Comparison of ENCODE assay signal across 8 cellular contexts in the genomic region with DNA sequence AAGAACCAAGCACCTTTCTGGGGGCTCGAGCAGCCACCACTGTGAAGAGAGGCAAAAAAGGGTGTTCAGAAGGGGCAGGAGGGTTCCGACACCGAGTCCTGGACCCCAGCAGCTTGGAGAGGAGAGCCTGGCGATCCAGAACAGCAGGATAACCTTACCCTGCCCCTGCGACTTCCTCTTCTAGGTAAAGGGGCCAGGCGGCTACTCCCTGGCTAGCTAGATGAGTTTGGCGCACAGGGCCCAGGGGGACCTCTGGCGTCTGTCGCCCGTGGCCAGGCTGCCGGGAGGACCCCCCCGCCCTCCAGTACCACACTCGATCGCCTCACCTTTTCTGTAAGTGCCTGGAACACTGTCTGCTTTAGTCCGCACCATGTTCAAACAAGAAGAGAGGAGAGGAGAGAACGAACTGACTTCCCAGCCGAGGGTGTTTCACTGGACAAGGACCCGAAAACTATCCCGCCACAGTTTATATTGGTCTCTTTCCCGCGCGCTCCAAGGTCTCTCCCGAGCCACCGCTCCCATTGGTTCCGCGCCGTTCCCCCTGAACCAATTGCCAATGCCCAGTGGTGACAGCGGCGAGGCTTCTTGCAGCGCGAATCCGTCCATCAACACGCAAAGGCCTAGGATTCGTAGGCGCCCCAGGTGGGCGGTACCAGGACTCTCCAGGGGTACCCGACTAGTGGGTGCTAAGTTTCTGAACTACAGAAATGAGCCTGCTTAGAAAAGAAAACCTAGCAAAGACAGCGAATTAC. TPM values are rescaled to one million over a fixed set of nuclear protein-coding genes. Genes with fewer than 3 reads are reported as not detected.
DNase-seq lines count a peak whose midpoint lies in the region; ATAC-seq and TF ChIP-seq lines count a peak whose summit lies in the region.

A gene with protein sequence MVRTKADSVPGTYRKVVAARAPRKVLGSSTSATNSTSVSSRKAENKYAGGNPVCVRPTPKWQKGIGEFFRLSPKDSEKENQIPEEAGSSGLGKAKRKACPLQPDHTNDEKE (minus strand): TSS at position 442 of the 752 bp plus-strand sequence. CDS start 70 bp downstream, at position 372.

- peak; percentile 94 for ATAC-seq in GM18505 (IDR thresholded peaks at IDR 0.05; ENCODE audit: unreplicated experiment)
- ATAC-seq in HG02970 (IDR thresholded peaks at IDR 0.05; ENCODE audit: low FRiP score, unreplicated experiment) = peak; percentile 92
- peak; percentile 99 to 100 (median 100) for ATAC-seq in psoas muscle

- H3K4me1 ChIP-seq in right atrium auricular region (peaks cover 0 to 13% of the 10 kb centered on the region in 2 donors), psoas muscle (peaks cover 7% of the 10 kb centered on the region), uterus (no peaks in the 10 kb centered on the region)

- H3K4me3 ChIP-seq in right atrium auricular region (peak within 1 kb of the TSS; percentile 44 to 58), psoas muscle (peak within 1 kb of the TSS; percentile 65), uterus (peak within 1 kb of the TSS; percentile 40 to 45)

- H3K27me3 ChIP-seq in right atrium auricular region (no peaks in the 10 kb centered on the region), psoas muscle (ENCODE audit: insufficient read depth in 3 of 3, low read length in 2 of 3) (no peaks in the 10 kb centered on the region), uterus (no peaks in the 10 kb centered on the region)

- H3K27ac ChIP-seq in right atrium auricular region (no peak within 1 kb of the TSS), psoas muscle (no peak within 1 kb of the TSS), uterus (no peak within 1 kb of the TSS)

- no peaks in the 10 kb centered on the region for H3K9me3 ChIP-seq in right atrium auricular region
- H3K9me3 ChIP-seq in psoas muscle = no peaks in the 10 kb centered on the region
- H3K9me3 ChIP-seq in uterus = no peaks in the 10 kb centered on the region

- TF ChIP-seq CTCF in right atrium auricular region (IDR thresholded peaks at IDR 0.05) = no peak
- TF ChIP-seq CTCF in psoas muscle (IDR thresholded peaks at IDR 0.05) = no peak
- no peak for TF ChIP-seq CTCF in uterus (IDR thresholded peaks at IDR 0.05)

- H3K36me3 ChIP-seq in right atrium auricular region = no peaks in the 10 kb centered on the region
- no peaks in the 10 kb centered on the region for H3K36me3 ChIP-seq in psoas muscle (ENCODE audit: insufficient read depth in 1 of 2, low read depth in 1 of 2)
- H3K36me3 ChIP-seq in uterus = no peaks in the 10 kb centered on the region

- DNase-seq in NCI-H187 treated with DMSO at 0.1 percent for 48 hours (lab: John Stamatoyannopoulos, UW) (peak; percentile 11), T-helper 2 cell (peak; percentile 80 to 99 (median 90)), anterior cingulate cortex (lab: John Stamatoyannopoulos, UW) (peak; percentile 16 to 91 (median 84)), right atrium auricular region (ENCODE audit: low spot score) (peak; percentile 96), psoas muscle (peak; percentile 94 to 96), uterus (peak; percentile 92 to 93)

- peak; percentile 80 for TF ChIP-seq POLR2A in GM18505 (IDR thresholded peaks at IDR 0.05; ENCODE audit: borderline replicate concordance, extremely low read depth, insufficient read depth, insufficient read length)
- TF ChIP-seq POLR2A in uterus (IDR thresholded peaks at IDR 0.05) = no peak

- 0 to 1% (median 0%) methylated on average over 38 of the region's 38 CpGs for WGBS in psoas muscle, 3 donors

- intact Hi-C loops in psoas muscle (cut with DNase I) = no loop called here
- intact Hi-C loops in uterus (cut with DNase I; ENCODE audit: low total_unique reads) = no loop called here

RNA-seq across cellular contexts. Expression of the gene that starts here (rescaled TPM):
- total RNA-seq in right atrium auricular region (not detected), psoas muscle (under 1 TPM in 3 of 4 donors, not detected in 1; 0.15 to 0.37 (median 0.24) TPM), uterus (10 to 100 TPM in 1 of 4 donors, not detected in 3; 22.7 TPM)
- under 1 TPM in 2 of 3 donors, not detected in 1; 0.42 TPM for polyA plus RNA-seq in psoas muscle

Comparison
In these comparisons a context has a peak if more than half of its experiments do, and no peak if none do; other contexts are left out.
1. Peak in DNase-seq and H3K4me3 ChIP-seq in right atrium auricular region; RNA of the gene not detected or under 1 TPM.
2. Peak in DNase-seq, ATAC-seq and H3K4me3 ChIP-seq in psoas muscle; RNA of the gene not detected or under 1 TPM.
3. DNase-seq: peak in every context shown above with its lines; median percentile 96 in right atrium auricular region; 95 in psoas muscle; 92 in uterus; 90 in T-helper 2 cell; 84 in anterior cingulate cortex; 11 in NCI-H187 treated with DMSO at 0.1 percent for 48 hours.